ENCODE assay signal across 1 cellular context in genomic region chr4:142443469-142443868, GRCh38.
TF ChIP-seq lines count a peak whose summit lies in the region.

No MANE protein-coding gene starts in this region.

TF ChIP-seq in GM12878, 131 proteins besides CTCF, POLR2A, EP300 and RAD21 (continued from another document):
- TF ChIP-seq BRCA1 (IDR thresholded peaks at IDR 0.05; ENCODE audit: low read depth, low read length) (no peak), CREB1 (IDR thresholded peaks at IDR 0.05; ENCODE audit: low read depth) (no peak), RELA (IDR thresholded peaks at IDR 0.05; ENCODE audit: borderline replicate concordance, partially characterized antibody) (no peak), ATF3 (IDR thresholded peaks at IDR 0.05; ENCODE audit: borderline replicate concordance, extremely low read depth, low read depth, low read length) (no peak), POLR2AphosphoS2 (IDR thresholded peaks at IDR 0.05; ENCODE audit: low read depth, low read length) (no peak), GATAD2B (conservative IDR thresholded peaks at IDR 0.05; ENCODE audit: low read depth) (no peak), CBFB (IDR thresholded peaks at IDR 0.05; ENCODE audit: low read depth) (no peak), SP1 (IDR thresholded peaks at IDR 0.05; ENCODE audit: low read depth, low read length) (no peak), JUND (IDR thresholded peaks at IDR 0.05; ENCODE audit: low read depth, low read length) (no peak), ATF2 (IDR thresholded peaks at IDR 0.05; ENCODE audit: low read length) (no peak), NR2C2 (IDR thresholded peaks at IDR 0.05; ENCODE audit: borderline replicate concordance, control insufficient read depth, insufficient read length, low read depth) (no peak), MYB (IDR thresholded peaks at IDR 0.05; ENCODE audit: borderline replicate concordance, low read depth, low read length) (no peak), MXI1 (IDR thresholded peaks at IDR 0.05; ENCODE audit: low read depth, low read length) (no peak), POU2F2 (IDR thresholded peaks at IDR 0.05; ENCODE audit: borderline replicate concordance, low read depth, low read length) (no peak)
